ENCODE assay signal across 13 cellular contexts in the genomic region with DNA sequence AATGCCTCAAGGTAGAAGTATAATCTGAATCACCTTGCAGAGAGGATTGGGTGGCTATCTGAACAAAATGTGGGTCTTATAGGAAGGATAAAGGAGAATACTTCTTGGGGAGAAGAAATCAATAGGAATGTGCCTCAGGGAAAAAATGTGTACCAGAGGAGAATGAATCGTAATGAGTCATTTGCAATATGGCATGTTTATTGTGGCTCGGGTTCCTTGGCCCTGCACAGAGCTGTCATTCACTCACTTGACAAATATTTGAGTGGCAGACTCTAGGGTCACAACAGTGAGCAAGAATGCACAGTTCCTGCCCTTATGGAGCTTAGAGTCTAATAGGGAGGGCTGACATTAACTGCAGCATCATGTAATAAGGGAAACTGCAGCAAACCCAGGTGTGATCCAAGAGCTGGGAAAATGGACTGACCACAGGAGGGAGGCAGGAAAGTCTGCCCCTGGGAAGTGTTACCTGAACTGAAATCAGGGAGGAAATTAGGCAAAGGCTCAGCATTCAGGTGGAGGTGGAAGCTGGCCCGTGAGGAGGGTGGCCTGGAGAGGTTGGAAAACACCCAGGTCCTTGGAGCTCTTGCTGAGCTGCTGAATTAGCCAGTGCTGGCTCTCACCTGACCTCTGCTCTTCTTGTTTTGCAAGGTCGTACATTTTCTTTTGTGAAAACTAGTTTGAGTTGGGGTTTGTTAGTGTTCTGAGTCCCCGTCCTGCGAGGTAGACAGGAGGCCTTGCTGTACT.
DNase-seq lines count a peak whose midpoint lies in the region; ATAC-seq and TF ChIP-seq lines count a peak whose summit lies in the region.
"Had no signal": no experiment of that assay in that cellular context is flagged by ENCODE, and none has a peak within 500 bp of the region (broad histone marks: within the 10 kb centered on the region; RNA-seq: fewer than 3 reads in every experiment).

No MANE protein-coding gene starts in this region.

- no peaks in the 10 kb centered on the region for H3K79me2 ChIP-seq in PC-9 (ENCODE audit: low read depth)

- CTCF ChIA-PET in PC-9 (lab: Charles Lee): no interaction called here

- peak; percentile 83 for DNase-seq in ELR (ENCODE audit: low read depth)
- DNase-seq in PC-9: peak; percentile 5 to 72
- DNase-seq in choroid plexus epithelial cell (ENCODE audit: low read depth): peak; percentile 10
- no peak for DNase-seq in osteocyte (ENCODE audit: extremely low spot score, unreplicated experiment)
- DNase-seq in pons (ENCODE audit: low spot score): no peak
- DNase-seq in activated CD4-positive, alpha-beta T cell treated with anti-CD3 and anti-CD28 coated beads, Interleukin-2, amount 50 U/mL, for 4 hours: no peak
- no peak for DNase-seq in activated naive CD8-positive, alpha-beta T cell treated with anti-CD3 and anti-CD28 coated beads for 36 hours
- DNase-seq: activated B cell treated with CpG ODN at 0.5 μM for 24 hours; activated naive CD4-positive, alpha-beta T cell; central memory CD4-positive, alpha-beta T cell; NCI-H1048; psoas muscle had no signal

- H3F3A ChIP-seq in PC-9 (ENCODE audit: insufficient read depth, low read depth): peaks cover 8% of the 10 kb centered on the region

- no peak for TF ChIP-seq CTCF in PC-9 (conservative IDR thresholded peaks at IDR 0.05)
- no peak for TF ChIP-seq CTCF in choroid plexus epithelial cell (conservative IDR thresholded peaks at IDR 0.05; ENCODE audit: low read depth, low read length)
- TF ChIP-seq CTCF in osteocyte (IDR thresholded peaks at IDR 0.05): no peak

- no peaks in the 10 kb centered on the region for H3K27me3 ChIP-seq in PC-9 (ENCODE audit: insufficient read depth, low read depth)

- H3K4me3 ChIP-seq in PC-9 (no peak overlapping the region), choroid plexus epithelial cell (ENCODE audit: low read depth, low read length) (no peak overlapping the region)
- H3K4me3 ChIP-seq: psoas muscle had no signal

- peaks cover 33% of the 10 kb centered on the region for H3K4me1 Mint-ChIP-seq in osteocyte (ENCODE audit: unreplicated experiment)
- no peaks in the 10 kb centered on the region for H3K4me1 Mint-ChIP-seq in activated naive CD8-positive, alpha-beta T cell treated with anti-CD3 and anti-CD28 coated beads for 36 hours

- H2AFZ ChIP-seq in PC-9: no peak overlapping the region

- H3K27me3 Mint-ChIP-seq in osteocyte (ENCODE audit: unreplicated experiment): no peaks in the 10 kb centered on the region
- no peaks in the 10 kb centered on the region for H3K27me3 Mint-ChIP-seq in activated naive CD8-positive, alpha-beta T cell treated with anti-CD3 and anti-CD28 coated beads for 36 hours

- no peaks in the 10 kb centered on the region for H4K20me1 ChIP-seq in PC-9 (ENCODE audit: insufficient read depth)

- intact Hi-C loops in PC-9 (cut with micrococcal nuclease; ENCODE audit: unreplicated experiment): no loop called here

- no peaks in the 10 kb centered on the region for H3K4me1 ChIP-seq in PC-9 (replicated peaks; ENCODE audit: insufficient read depth)
- H3K4me1 ChIP-seq: psoas muscle had no signal

- H3K36me3 Mint-ChIP-seq in osteocyte (ENCODE audit: unreplicated experiment): peaks cover 32% of the 10 kb centered on the region
- H3K36me3 Mint-ChIP-seq in activated naive CD8-positive, alpha-beta T cell treated with anti-CD3 and anti-CD28 coated beads for 36 hours: no peaks in the 10 kb centered on the region

- BruUV-seq in PC-9 (replicated peaks; lab: Mats Ljungman, UMichigan): no TSS peak

- H3K27ac ChIP-seq in PC-9: no peak overlapping the region
- H3K27ac ChIP-seq: psoas muscle had no signal

- ATAC-seq in HG02938 (IDR thresholded peaks at IDR 0.05; ENCODE audit: unreplicated experiment): no peak
- ATAC-seq: psoas muscle had no signal

- peak overlapping the region; percentile 38 for H3K27ac Mint-ChIP-seq in osteocyte (ENCODE audit: unreplicated experiment)
- no peak overlapping the region for H3K27ac Mint-ChIP-seq in activated naive CD8-positive, alpha-beta T cell treated with anti-CD3 and anti-CD28 coated beads for 36 hours
- H3K27ac Mint-ChIP-seq: activated B cell treated with CpG ODN at 0.5 μM for 24 hours had no signal

- no peaks in the 10 kb centered on the region for H3K9me2 ChIP-seq in PC-9 (ENCODE audit: insufficient read depth)

- peaks cover 7% of the 10 kb centered on the region; the same call in 1 of the 2 replicates for H3K9me3 ChIP-seq in PC-9 (ENCODE audit: insufficient read depth, low read depth)
- H3K9me3 ChIP-seq: psoas muscle had no signal

- POLR2A ChIA-PET in PC-9 (lab: Charles Lee; ENCODE audit: unreplicated experiment): no interaction called here

- peak overlapping the region; percentile 7; the same call in 1 of the 2 replicates for H3K4me2 ChIP-seq in PC-9

- no peaks in the 10 kb centered on the region for H3K36me3 ChIP-seq in PC-9 (ENCODE audit: low read depth)

- peaks cover 14% of the 10 kb centered on the region for H3K9me3 Mint-ChIP-seq in osteocyte (ENCODE audit: unreplicated experiment)
- peaks cover 1% of the 10 kb centered on the region for H3K9me3 Mint-ChIP-seq in activated naive CD8-positive, alpha-beta T cell treated with anti-CD3 and anti-CD28 coated beads for 36 hours
- H3K9me3 Mint-ChIP-seq: activated B cell treated with CpG ODN at 0.5 μM for 24 hours had no signal

- no peak overlapping the region for H3K4me3 Mint-ChIP-seq in osteocyte (ENCODE audit: unreplicated experiment)
- no peak overlapping the region for H3K4me3 Mint-ChIP-seq in activated naive CD8-positive, alpha-beta T cell treated with anti-CD3 and anti-CD28 coated beads for 36 hours
- H3K4me3 Mint-ChIP-seq: activated B cell treated with CpG ODN at 0.5 μM for 24 hours had no signal

Comparison
In these comparisons a context has a peak if more than half of its experiments do, and no peak if none do; other contexts are left out.
1. DNase-seq: peak in ELR (single experiment), PC-9 (2 of 2) and choroid plexus epithelial cell (single experiment); none in osteocyte (single experiment), pons (single experiment), activated CD4-positive, alpha-beta T cell treated with anti-CD3 and anti-CD28 coated beads, Interleukin-2, amount 50 U/mL, for 4 hours (0 of 2) and activated naive CD8-positive, alpha-beta T cell treated with anti-CD3 and anti-CD28 coated beads for 36 hours (single experiment).